ENCODE assay signal across 20 cellular contexts in genomic region chr10:47139121-47139520, GRCh38.
DNase-seq lines count a peak whose midpoint lies in the region; ATAC-seq and TF ChIP-seq lines count a peak whose summit lies in the region.
"Had no signal": no experiment of that assay in that cellular context is flagged by ENCODE, and none has a peak within 500 bp of the region (broad histone marks: within the 10 kb centered on the region; RNA-seq: fewer than 3 reads in every experiment).

No MANE protein-coding gene starts in this region.

- TF ChIP-seq CTCF in HFFc6 (IDR thresholded peaks at IDR 0.05) (no peak), PC-9 (conservative IDR thresholded peaks at IDR 0.05) (no peak), brain microvascular endothelial cell (IDR thresholded peaks at IDR 0.05; ENCODE audit: low read depth, low read length, missing control alignments) (no peak), osteoblast (IDR thresholded peaks at IDR 0.05; ENCODE audit: extremely low read depth, low read depth, low read length) (no peak), H9 (conservative IDR thresholded peaks at IDR 0.05) (no peak), omental fat pad (IDR thresholded peaks at IDR 0.05) (no peak)

- CTCF ChIA-PET in PC-9 (lab: Charles Lee) = no interaction called here

- POLR2A ChIA-PET in PC-9 (lab: Charles Lee; ENCODE audit: unreplicated experiment) = no interaction called here

- H3K27ac ChIP-seq in PC-9 (no peak overlapping the region), brain microvascular endothelial cell (peak overlapping the region; percentile 94), osteoblast (ENCODE audit: low read depth, low read length) (no peak overlapping the region), H9 (ENCODE audit: insufficient read length, low read depth, low read length) (no peak overlapping the region)
- H3K27ac ChIP-seq: BLaER1 had no signal

- no peaks in the 10 kb centered on the region for H3K27me3 ChIP-seq in PC-9 (ENCODE audit: insufficient read depth, low read depth)
- H3K27me3 ChIP-seq in brain microvascular endothelial cell (replicated peaks) = no peaks in the 10 kb centered on the region
- H3K27me3 ChIP-seq in osteoblast (ENCODE audit: insufficient read depth, low read length) = no peaks in the 10 kb centered on the region
- H3K27me3 ChIP-seq in H9 (ENCODE audit: insufficient read depth, low read length) = no peaks in the 10 kb centered on the region
- H3K27me3 ChIP-seq: BLaER1 had no signal

- H3K56ac ChIP-seq in H9 (ENCODE audit: insufficient read length, low read depth, low read length) = no peak overlapping the region

- H3K79me2 ChIP-seq in PC-9 (ENCODE audit: low read depth) (no peaks in the 10 kb centered on the region), osteoblast (ENCODE audit: insufficient read depth, low read length) (no peaks in the 10 kb centered on the region), H9 (ENCODE audit: insufficient read depth, low read length) (no peaks in the 10 kb centered on the region)

- H3K27ac Mint-ChIP-seq in HFFc6 (peak overlapping the region; percentile 47; the same call in 1 of the 2 replicates), H9 (no peak overlapping the region)

- WGBS in H9 (ENCODE audit: extremely low coverage, insufficient read length, low lambda C conversion rate) = no CpG with 5 or more reads among the region's 7 CpGs

- H3K4me2 ChIP-seq in PC-9 (peak overlapping the region; percentile 68), osteoblast (ENCODE audit: insufficient read depth, low read length) (peak overlapping the region; percentile 71), H9 (ENCODE audit: insufficient read depth, insufficient read length, low read length) (no peak overlapping the region)
- H3K4me2 ChIP-seq: BLaER1 had no signal

- H3K14ac ChIP-seq in H9 (ENCODE audit: insufficient read depth, low read length) = no peak overlapping the region

- H3K9me3 Mint-ChIP-seq in HFFc6 = peaks cover 4% of the 10 kb centered on the region; the same call in 1 of the 2 replicates
- peaks cover 1 to 3% of the 10 kb centered on the region in 2 experiments; a peak in 3 of 5 replicates for H3K9me3 Mint-ChIP-seq in H9
- H3K9me3 Mint-ChIP-seq: CD4-positive, CD25-positive, alpha-beta regulatory T cell had no signal

- H3K36me3 ChIP-seq in PC-9 (ENCODE audit: low read depth) (no peaks in the 10 kb centered on the region), brain microvascular endothelial cell (replicated peaks) (no peaks in the 10 kb centered on the region), osteoblast (ENCODE audit: insufficient read depth, low read length) (no peaks in the 10 kb centered on the region)
- H3K36me3 ChIP-seq: BLaER1 had no signal

- H4K20me1 ChIP-seq in PC-9 (ENCODE audit: insufficient read depth) (no peaks in the 10 kb centered on the region), osteoblast (ENCODE audit: insufficient read depth, low read length) (no peaks in the 10 kb centered on the region), H9 (ENCODE audit: control insufficient read depth, insufficient read depth, insufficient read length) (no peaks in the 10 kb centered on the region)
- H4K20me1 ChIP-seq: BLaER1 had no signal

- H3K4me3 ChIP-seq in PC-9 = no peak overlapping the region
- peak overlapping the region; percentile 55 for H3K4me3 ChIP-seq in brain microvascular endothelial cell (ENCODE audit: low read depth, low read length)
- no peak overlapping the region for H3K4me3 ChIP-seq in osteoblast (ENCODE audit: insufficient read depth, low read length)
- H3K4me3 ChIP-seq: BLaER1 had no signal

- H2BK15ac ChIP-seq in H9 (ENCODE audit: low read depth, low read length) = no peak overlapping the region

- intact Hi-C loops in PC-9 (cut with micrococcal nuclease; ENCODE audit: unreplicated experiment) = loop anchor here (2.0 kb wide), 1 partner anchor 28 kb away; no protein-coding TSS in a partner anchor

- H3K9me2 ChIP-seq in PC-9 (ENCODE audit: insufficient read depth) = no peaks in the 10 kb centered on the region

- H2BK12ac ChIP-seq in H9 (ENCODE audit: insufficient read length, low read depth, low read length) = no peak overlapping the region

- no peak overlapping the region for H2AK5ac ChIP-seq in H9 (ENCODE audit: insufficient read length, low read length)

- H3K4me1 ChIP-seq in PC-9 (replicated peaks; ENCODE audit: insufficient read depth) (peaks cover 41% of the 10 kb centered on the region), osteoblast (ENCODE audit: insufficient read depth, low read length) (peaks cover 26% of the 10 kb centered on the region), H9 (ENCODE audit: insufficient read depth, low read length) (no peaks in the 10 kb centered on the region)
- H3K4me1 ChIP-seq: BLaER1 had no signal

- no peak overlapping the region for H3K18ac ChIP-seq in H9 (ENCODE audit: insufficient read length, low read depth, low read length)

- H3F3A ChIP-seq in PC-9 (ENCODE audit: insufficient read depth, low read depth) = peaks cover 20% of the 10 kb centered on the region

- no peak overlapping the region for H2BK20ac ChIP-seq in H9 (ENCODE audit: low read depth, low read length, poor library complexity, severe bottlenecking)

- H3K4me3 Mint-ChIP-seq in HFFc6 = peak overlapping the region; percentile 71
- H3K4me3 Mint-ChIP-seq in H9 = no peak overlapping the region

- H4K91ac ChIP-seq in H9 (ENCODE audit: insufficient read length, low read depth, low read length) = no peak overlapping the region

- in situ Hi-C loops in brain microvascular endothelial cell (cut with HindIII; ENCODE audit: low pct_ligation_motif_present, low sequenced_read_pairs) = no loop called here

- H3K27me3 Mint-ChIP-seq in HFFc6 (ENCODE audit: insufficient read depth) (peaks cover 6% of the 10 kb centered on the region), H9 (ENCODE audit: low read depth) (peaks cover 2% of the 10 kb centered on the region)
- H3K27me3 Mint-ChIP-seq: CD4-positive, CD25-positive, alpha-beta regulatory T cell had no signal

- H2BK120ac ChIP-seq in H9 (ENCODE audit: low read depth, low read length, poor library complexity, severe bottlenecking) = no peak overlapping the region

- no peak overlapping the region for H2BK5ac ChIP-seq in H9 (ENCODE audit: insufficient read length, low read length)

- no peak overlapping the region for H4K5ac ChIP-seq in H9 (ENCODE audit: insufficient read length, low read depth, low read length)

- no peaks in the 10 kb centered on the region for H3K23me2 ChIP-seq in H9 (ENCODE audit: insufficient read length, low read depth, low read length, poor library complexity, severe bottlenecking)

- DNase-seq in HFFc6 (no peak), PC-9 (no peak), brain microvascular endothelial cell (no peak), osteoblast (ENCODE audit: insufficient read length, low spot score, missing footprints) (peak; percentile 46), H9 (no peak), omental fat pad (ENCODE audit: low spot score) (no peak)
- no peak for DNase-seq in activated CD4-positive, CD25-positive, alpha-beta regulatory T cell (lab: John Stamatoyannopoulos, UW)
- DNase-seq: CD4-positive, CD25-positive, alpha-beta regulatory T cell; KBM-7; MM.1S; NCI-H2029; NCI-H446; NCI-H524 treated with DMSO at 0.1 percent for 48 hours; NCI-H82; NK-92 treated with Interleukin-12 subunit alpha and Interleukin-12 subunit beta, amount 100 ng/mL, for 24 hours; SHP77 treated with DMSO at 0.1 percent for 48 hours had no signal

- no TSS peak for BruUV-seq in PC-9 (replicated peaks; lab: Mats Ljungman, UMichigan)

- H3T11ph ChIP-seq in H9 (ENCODE audit: low read length) = no peak overlapping the region

- H3K79me1 ChIP-seq in H9 (ENCODE audit: insufficient read depth, low read depth, low read length, poor library complexity, severe bottlenecking) = no peaks in the 10 kb centered on the region

- H3K9me3 ChIP-seq in PC-9 (ENCODE audit: insufficient read depth, low read depth) (no peaks in the 10 kb centered on the region), osteoblast (ENCODE audit: low read depth, low read length) (no peaks in the 10 kb centered on the region), H9 (ENCODE audit: control insufficient read depth, low read depth, low read length) (no peaks in the 10 kb centered on the region)
- H3K9me3 ChIP-seq: BLaER1 had no signal

- ATAC-seq in omental fat pad (ENCODE audit: low FRiP score) (no peak), GM18861 (IDR thresholded peaks at IDR 0.05; ENCODE audit: unreplicated experiment) (no peak)
- ATAC-seq: HCT116, Panc1 had no signal

- peaks cover 12% of the 10 kb centered on the region; the same call in 1 of the 2 replicates for H3K36me3 Mint-ChIP-seq in HFFc6 (ENCODE audit: low read depth)
- H3K36me3 Mint-ChIP-seq in H9 (ENCODE audit: insufficient read depth in 1 of 3, low read depth in 3 of 3) = peaks cover 0 to 1% (median 0%) of the 10 kb centered on the region in 3 experiments; a peak in 1 of 7 replicates
- H3K36me3 Mint-ChIP-seq: CD4-positive, CD25-positive, alpha-beta regulatory T cell had no signal

- H2AFZ ChIP-seq in PC-9 (no peak overlapping the region), osteoblast (ENCODE audit: low read length) (no peak overlapping the region), H9 (ENCODE audit: low read length) (no peak overlapping the region)

- no peak overlapping the region for H3K9ac ChIP-seq in H9 (ENCODE audit: extremely low read depth, insufficient read length, low read length)
- H3K9ac ChIP-seq: BLaER1 had no signal

- H4K8ac ChIP-seq in H9 (replicated peaks; ENCODE audit: insufficient read length, low read depth, low read length) = no peak overlapping the region

- H3K4me1 Mint-ChIP-seq in HFFc6 (ENCODE audit: low read depth) (peaks cover 45% of the 10 kb centered on the region), H9 (no peaks in the 10 kb centered on the region)

- H3K4ac ChIP-seq in H9 (ENCODE audit: low read depth, low read length) = no peak overlapping the region

- H3K23ac ChIP-seq in H9 (ENCODE audit: insufficient read length, low read depth, low read length) = no peak overlapping the region
